Comparison of ENCODE assay signal across 1 cellular context in the genomic region with DNA sequence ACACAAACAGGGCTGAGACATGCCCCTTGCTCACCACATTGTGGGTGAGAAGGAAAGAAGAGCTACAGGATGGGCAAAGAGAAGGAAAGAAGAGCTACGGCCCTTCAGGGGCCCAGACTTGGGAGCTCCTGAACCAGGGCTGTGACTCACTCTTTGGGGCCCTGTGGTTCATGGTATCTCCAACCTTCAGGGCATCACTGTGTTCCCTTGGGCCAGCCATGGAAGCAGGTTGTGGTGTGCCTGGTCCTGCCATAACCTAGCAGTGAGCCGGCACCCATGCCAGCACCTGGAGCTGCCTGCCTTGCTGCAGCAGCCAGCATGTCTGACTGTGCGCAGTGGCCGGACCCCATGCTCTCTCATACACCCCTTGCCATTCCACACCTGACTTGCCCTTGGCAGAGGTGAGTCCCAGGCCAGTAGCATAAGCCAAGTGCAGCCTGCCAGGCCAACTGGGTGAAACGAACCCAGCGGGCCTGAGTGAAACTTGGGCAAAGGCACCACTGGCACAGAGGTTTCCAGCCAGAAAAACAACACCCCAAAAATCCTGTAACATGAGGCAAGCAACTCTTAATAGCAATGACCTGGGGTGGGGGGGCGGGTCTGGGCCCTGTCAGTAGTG.
TF ChIP-seq lines count a peak whose summit lies in the region.

No MANE protein-coding gene starts in this region.

TF ChIP-seq in H1, 55 proteins besides CTCF, POLR2A, EP300 and RAD21:
- TF ChIP-seq, protein P1, sequence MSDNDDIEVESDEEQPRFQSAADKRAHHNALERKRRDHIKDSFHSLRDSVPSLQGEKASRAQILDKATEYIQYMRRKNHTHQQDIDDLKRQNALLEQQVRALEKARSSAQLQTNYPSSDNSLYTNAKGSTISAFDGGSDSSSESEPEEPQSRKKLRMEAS (IDR thresholded peaks at IDR 0.05) = no peak
- TF ChIP-seq RBBP5 (IDR thresholded peaks at IDR 0.05; ENCODE audit: borderline replicate concordance, low read depth, low read length) (no peak), BRCA1 (IDR thresholded peaks at IDR 0.05; ENCODE audit: low read depth, low read length) (no peak), SIRT6 (IDR thresholded peaks at IDR 0.05; ENCODE audit: low read length) (no peak), RXRA (IDR thresholded peaks at IDR 0.05; ENCODE audit: insufficient read depth, low read depth, low read length) (no peak), NRF1 (IDR thresholded peaks at IDR 0.05; ENCODE audit: low read depth, low read length) (no peak), CBX8 (IDR thresholded peaks at IDR 0.05; ENCODE audit: borderline replicate concordance, low read depth, low read length) (no peak), HDAC6 (IDR thresholded peaks at IDR 0.05; ENCODE audit: low read depth, low read length) (no peak), CHD2 (IDR thresholded peaks at IDR 0.05; ENCODE audit: low read length) (no peak), TBP (IDR thresholded peaks at IDR 0.05; ENCODE audit: low read depth, low read length) (no peak), NANOG (IDR thresholded peaks at IDR 0.05; ENCODE audit: insufficient read depth, low read depth, low read length, poor library complexity, severe bottlenecking) (no peak), RFX5 (IDR thresholded peaks at IDR 0.05; ENCODE audit: borderline replicate concordance, low read depth, low read length) (no peak), SRF (IDR thresholded peaks at IDR 0.05; ENCODE audit: low read depth, low read length) (no peak), TEAD4 (IDR thresholded peaks at IDR 0.05; ENCODE audit: low read depth, low read length) (no peak), EZH2 (IDR thresholded peaks at IDR 0.05; ENCODE audit: low read depth, low read length, severe bottlenecking) (no peak), BCL11A (IDR thresholded peaks at IDR 0.05; ENCODE audit: low read depth in 2 of 2, low read length in 2 of 2) (no peak)
- TF ChIP-seq, protein P2, sequence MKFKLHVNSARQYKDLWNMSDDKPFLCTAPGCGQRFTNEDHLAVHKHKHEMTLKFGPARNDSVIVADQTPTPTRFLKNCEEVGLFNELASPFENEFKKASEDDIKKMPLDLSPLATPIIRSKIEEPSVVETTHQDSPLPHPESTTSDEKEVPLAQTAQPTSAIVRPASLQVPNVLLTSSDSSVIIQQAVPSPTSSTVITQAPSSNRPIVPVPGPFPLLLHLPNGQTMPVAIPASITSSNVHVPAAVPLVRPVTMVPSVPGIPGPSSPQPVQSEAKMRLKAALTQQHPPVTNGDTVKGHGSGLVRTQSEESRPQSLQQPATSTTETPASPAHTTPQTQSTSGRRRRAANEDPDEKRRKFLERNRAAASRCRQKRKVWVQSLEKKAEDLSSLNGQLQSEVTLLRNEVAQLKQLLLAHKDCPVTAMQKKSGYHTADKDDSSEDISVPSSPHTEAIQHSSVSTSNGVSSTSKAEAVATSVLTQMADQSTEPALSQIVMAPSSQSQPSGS (IDR thresholded peaks at IDR 0.05; ENCODE audit: low read length) = no peak
- TF ChIP-seq, protein P3, sequence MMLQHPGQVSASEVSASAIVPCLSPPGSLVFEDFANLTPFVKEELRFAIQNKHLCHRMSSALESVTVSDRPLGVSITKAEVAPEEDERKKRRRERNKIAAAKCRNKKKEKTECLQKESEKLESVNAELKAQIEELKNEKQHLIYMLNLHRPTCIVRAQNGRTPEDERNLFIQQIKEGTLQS (IDR thresholded peaks at IDR 0.05; ENCODE audit: insufficient read depth, low read depth, low read length) = no peak
- TF ChIP-seq, protein P4, sequence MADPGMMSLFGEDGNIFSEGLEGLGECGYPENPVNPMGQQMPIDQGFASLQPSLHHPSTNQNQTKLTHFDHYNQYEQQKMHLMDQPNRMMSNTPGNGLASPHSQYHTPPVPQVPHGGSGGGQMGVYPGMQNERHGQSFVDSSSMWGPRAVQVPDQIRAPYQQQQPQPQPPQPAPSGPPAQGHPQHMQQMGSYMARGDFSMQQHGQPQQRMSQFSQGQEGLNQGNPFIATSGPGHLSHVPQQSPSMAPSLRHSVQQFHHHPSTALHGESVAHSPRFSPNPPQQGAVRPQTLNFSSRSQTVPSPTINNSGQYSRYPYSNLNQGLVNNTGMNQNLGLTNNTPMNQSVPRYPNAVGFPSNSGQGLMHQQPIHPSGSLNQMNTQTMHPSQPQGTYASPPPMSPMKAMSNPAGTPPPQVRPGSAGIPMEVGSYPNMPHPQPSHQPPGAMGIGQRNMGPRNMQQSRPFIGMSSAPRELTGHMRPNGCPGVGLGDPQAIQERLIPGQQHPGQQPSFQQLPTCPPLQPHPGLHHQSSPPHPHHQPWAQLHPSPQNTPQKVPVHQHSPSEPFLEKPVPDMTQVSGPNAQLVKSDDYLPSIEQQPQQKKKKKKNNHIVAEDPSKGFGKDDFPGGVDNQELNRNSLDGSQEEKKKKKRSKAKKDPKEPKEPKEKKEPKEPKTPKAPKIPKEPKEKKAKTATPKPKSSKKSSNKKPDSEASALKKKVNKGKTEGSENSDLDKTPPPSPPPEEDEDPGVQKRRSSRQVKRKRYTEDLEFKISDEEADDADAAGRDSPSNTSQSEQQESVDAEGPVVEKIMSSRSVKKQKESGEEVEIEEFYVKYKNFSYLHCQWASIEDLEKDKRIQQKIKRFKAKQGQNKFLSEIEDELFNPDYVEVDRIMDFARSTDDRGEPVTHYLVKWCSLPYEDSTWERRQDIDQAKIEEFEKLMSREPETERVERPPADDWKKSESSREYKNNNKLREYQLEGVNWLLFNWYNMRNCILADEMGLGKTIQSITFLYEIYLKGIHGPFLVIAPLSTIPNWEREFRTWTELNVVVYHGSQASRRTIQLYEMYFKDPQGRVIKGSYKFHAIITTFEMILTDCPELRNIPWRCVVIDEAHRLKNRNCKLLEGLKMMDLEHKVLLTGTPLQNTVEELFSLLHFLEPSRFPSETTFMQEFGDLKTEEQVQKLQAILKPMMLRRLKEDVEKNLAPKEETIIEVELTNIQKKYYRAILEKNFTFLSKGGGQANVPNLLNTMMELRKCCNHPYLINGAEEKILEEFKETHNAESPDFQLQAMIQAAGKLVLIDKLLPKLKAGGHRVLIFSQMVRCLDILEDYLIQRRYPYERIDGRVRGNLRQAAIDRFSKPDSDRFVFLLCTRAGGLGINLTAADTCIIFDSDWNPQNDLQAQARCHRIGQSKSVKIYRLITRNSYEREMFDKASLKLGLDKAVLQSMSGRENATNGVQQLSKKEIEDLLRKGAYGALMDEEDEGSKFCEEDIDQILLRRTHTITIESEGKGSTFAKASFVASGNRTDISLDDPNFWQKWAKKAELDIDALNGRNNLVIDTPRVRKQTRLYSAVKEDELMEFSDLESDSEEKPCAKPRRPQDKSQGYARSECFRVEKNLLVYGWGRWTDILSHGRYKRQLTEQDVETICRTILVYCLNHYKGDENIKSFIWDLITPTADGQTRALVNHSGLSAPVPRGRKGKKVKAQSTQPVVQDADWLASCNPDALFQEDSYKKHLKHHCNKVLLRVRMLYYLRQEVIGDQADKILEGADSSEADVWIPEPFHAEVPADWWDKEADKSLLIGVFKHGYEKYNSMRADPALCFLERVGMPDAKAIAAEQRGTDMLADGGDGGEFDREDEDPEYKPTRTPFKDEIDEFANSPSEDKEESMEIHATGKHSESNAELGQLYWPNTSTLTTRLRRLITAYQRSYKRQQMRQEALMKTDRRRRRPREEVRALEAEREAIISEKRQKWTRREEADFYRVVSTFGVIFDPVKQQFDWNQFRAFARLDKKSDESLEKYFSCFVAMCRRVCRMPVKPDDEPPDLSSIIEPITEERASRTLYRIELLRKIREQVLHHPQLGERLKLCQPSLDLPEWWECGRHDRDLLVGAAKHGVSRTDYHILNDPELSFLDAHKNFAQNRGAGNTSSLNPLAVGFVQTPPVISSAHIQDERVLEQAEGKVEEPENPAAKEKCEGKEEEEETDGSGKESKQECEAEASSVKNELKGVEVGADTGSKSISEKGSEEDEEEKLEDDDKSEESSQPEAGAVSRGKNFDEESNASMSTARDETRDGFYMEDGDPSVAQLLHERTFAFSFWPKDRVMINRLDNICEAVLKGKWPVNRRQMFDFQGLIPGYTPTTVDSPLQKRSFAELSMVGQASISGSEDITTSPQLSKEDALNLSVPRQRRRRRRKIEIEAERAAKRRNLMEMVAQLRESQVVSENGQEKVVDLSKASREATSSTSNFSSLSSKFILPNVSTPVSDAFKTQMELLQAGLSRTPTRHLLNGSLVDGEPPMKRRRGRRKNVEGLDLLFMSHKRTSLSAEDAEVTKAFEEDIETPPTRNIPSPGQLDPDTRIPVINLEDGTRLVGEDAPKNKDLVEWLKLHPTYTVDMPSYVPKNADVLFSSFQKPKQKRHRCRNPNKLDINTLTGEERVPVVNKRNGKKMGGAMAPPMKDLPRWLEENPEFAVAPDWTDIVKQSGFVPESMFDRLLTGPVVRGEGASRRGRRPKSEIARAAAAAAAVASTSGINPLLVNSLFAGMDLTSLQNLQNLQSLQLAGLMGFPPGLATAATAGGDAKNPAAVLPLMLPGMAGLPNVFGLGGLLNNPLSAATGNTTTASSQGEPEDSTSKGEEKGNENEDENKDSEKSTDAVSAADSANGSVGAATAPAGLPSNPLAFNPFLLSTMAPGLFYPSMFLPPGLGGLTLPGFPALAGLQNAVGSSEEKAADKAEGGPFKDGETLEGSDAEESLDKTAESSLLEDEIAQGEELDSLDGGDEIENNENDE (IDR thresholded peaks at IDR 0.05; ENCODE audit: insufficient replicate concordance, low read length) = no peak
